In the genomic region with DNA sequence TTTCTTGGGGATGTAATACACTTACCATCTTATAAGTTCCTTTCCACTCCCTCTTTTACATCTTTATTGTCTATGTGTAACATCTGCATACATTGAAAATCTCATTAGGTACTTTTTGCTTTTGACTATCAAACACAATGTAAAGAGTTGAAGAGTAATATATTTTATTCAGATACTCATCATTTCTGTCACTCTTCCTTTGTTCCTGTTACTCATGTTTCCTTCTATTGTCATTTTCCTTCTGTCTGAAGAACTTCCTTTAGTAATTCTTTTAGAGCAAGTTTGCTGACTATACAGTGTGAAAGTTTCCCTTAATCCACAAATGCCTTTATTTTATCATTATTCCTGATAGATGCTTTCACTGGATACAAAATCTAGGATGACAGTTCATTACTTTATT, we compare ENCODE assay signal across 9 cellular contexts.
"Had no signal": no experiment of that assay in that cellular context is flagged by ENCODE, and none has a peak within 500 bp of the region (broad histone marks: within the 10 kb centered on the region; RNA-seq: fewer than 3 reads in every experiment).

No MANE protein-coding gene starts in this region.

- H3K27ac ChIP-seq: GM23248, HL-60 had no signal

- H3K4me3 ChIP-seq: GM23248, HAP-1 had no signal

- H3K9ac ChIP-seq: GM23248 had no signal

- H3K36me3 ChIP-seq: HAP-1 had no signal

- FAIRE-seq: HepG2 had no signal

- H2AFZ ChIP-seq: GM23248 had no signal

- H3K4me1 ChIP-seq: HAP-1 had no signal

- ATAC-seq: HCT116, HepG2 had no signal

- DNase-seq: GM23248, GOT3, H7, HFFc6, KBM-7 had no signal

- H3K9me3 ChIP-seq: HAP-1 had no signal
